Comparison of ENCODE assay signal across 8 cellular contexts in genomic region chr1:6962956-6963915, GRCh38.
A peak's percentile ranks its signal among the peaks of the same experiment; 100 is the strongest.
DNase-seq lines count a peak whose midpoint lies in the region; ATAC-seq, FAIRE-seq and TF ChIP-seq lines count a peak whose summit lies in the region.

No MANE protein-coding gene starts in this region.

- H3K9me3 ChIP-seq in GM23248 (ENCODE audit: low read depth) (no peaks in the 10 kb centered on the region), keratinocyte (ENCODE audit: control insufficient read depth, low read depth, low read length) (no peaks in the 10 kb centered on the region)

- peak; percentile 29 for DNase-seq in GM23248
- DNase-seq in OCI-M1 (lab: John Stamatoyannopoulos, UW), result peak; percentile 65
- DNase-seq in keratinocyte (ENCODE audit: low read depth, low spot score), result no peak
- DNase-seq in stimulated activated CD8-positive, alpha-beta memory T cell treated with anti-CD3 and anti-CD28 coated beads, Interleukin-15, amount 100 ng/mL, for 24 hours (ENCODE audit: low read depth), result peak; percentile 23
- DNase-seq in NCI-H1436 treated with DMSO at 0.1 percent for 48 hours (lab: John Stamatoyannopoulos, UW), result no peak

- H3K9ac ChIP-seq in GM23248 (no peak overlapping the region), keratinocyte (ENCODE audit: control insufficient read depth, extremely low read depth, insufficient read depth, low read length) (no peak overlapping the region)

- H3K4me1 Mint-ChIP-seq in activated naive CD8-positive, alpha-beta T cell (ENCODE audit: low read depth), result peaks cover 16% of the 10 kb centered on the region

- ATAC-seq in HG03439 (IDR thresholded peaks at IDR 0.05; ENCODE audit: unreplicated experiment) (no peak), HG02973 (IDR thresholded peaks at IDR 0.05; ENCODE audit: unreplicated experiment) (no peak)

- peak overlapping the region; percentile 82 for H3K4me3 Mint-ChIP-seq in activated naive CD8-positive, alpha-beta T cell

- H3K27ac ChIP-seq in GM23248 (no peak overlapping the region), keratinocyte (ENCODE audit: control insufficient read depth, insufficient read depth, low read length) (no peak overlapping the region)

- H2AFZ ChIP-seq in GM23248 (no peak overlapping the region), keratinocyte (ENCODE audit: control insufficient read depth, low read length) (peak overlapping the region; percentile 22)

- H3K9me1 ChIP-seq in keratinocyte (ENCODE audit: control insufficient read depth, extremely low read depth, insufficient read depth, low read length), result no peaks in the 10 kb centered on the region

- H3K4me3 ChIP-seq in GM23248 (no peak overlapping the region), keratinocyte (ENCODE audit: control insufficient read depth in 2 of 3, extremely low read depth in 1 of 3, insufficient read depth in 2 of 3, low read depth in 1 of 3, low read length in 3 of 3) (no peak overlapping the region)

- H3K36me3 ChIP-seq in GM23248 (ENCODE audit: low read depth) (no peaks in the 10 kb centered on the region), keratinocyte (ENCODE audit: control insufficient read depth in 2 of 2, extremely low read depth in 1 of 2, insufficient read depth in 2 of 2, low read length in 2 of 2) (no peaks in the 10 kb centered on the region)

- H3K27me3 ChIP-seq in GM23248 (replicated peaks; ENCODE audit: insufficient read depth) (peaks cover 9% of the 10 kb centered on the region), keratinocyte (ENCODE audit: control insufficient read depth, extremely low read depth, insufficient read depth, low read length) (peaks cover 47% of the 10 kb centered on the region)

- H3K79me2 ChIP-seq in GM23248 (ENCODE audit: insufficient read depth) (no peaks in the 10 kb centered on the region), keratinocyte (ENCODE audit: control insufficient read depth, insufficient read depth, low read length) (no peaks in the 10 kb centered on the region)

- 0 out of 2 replicates have a peak, but pooled peaks cover 7% of the 10 kb centered on the region for H3F3A ChIP-seq in GM23248 (ENCODE audit: insufficient read depth)

- H3K4me2 ChIP-seq in GM23248 (ENCODE audit: unreplicated experiment) (no peak overlapping the region), keratinocyte (ENCODE audit: control insufficient read depth, extremely low read depth, insufficient read depth, low read depth, low read length) (peak overlapping the region; percentile 51)

- peak in 2 of 3 experiments; percentile 14 to 46 for TF ChIP-seq CTCF in keratinocyte (optimal IDR thresholded peaks at IDR 0.05 in 1 of 3, IDR thresholded peaks at IDR 0.05 in 1 of 3, conservative IDR thresholded peaks at IDR 0.05 in 1 of 3; ENCODE audit: extremely low read depth in 1 of 3, insufficient read depth in 2 of 3, low read length in 3 of 3)

- no peak for FAIRE-seq in keratinocyte (lab: Jason Lieb, UNC)

- H3K9me2 ChIP-seq in GM23248 (ENCODE audit: insufficient read depth), result no peaks in the 10 kb centered on the region

- H3K9me3 Mint-ChIP-seq in activated naive CD8-positive, alpha-beta T cell (ENCODE audit: low read depth), result no peaks in the 10 kb centered on the region

- in situ Hi-C loops in GM23248 (cut with MboI), result no loop called here

- H3K27ac Mint-ChIP-seq in activated naive CD8-positive, alpha-beta T cell, result peak overlapping the region; percentile 72

- H3K4me1 ChIP-seq in GM23248 (ENCODE audit: insufficient read depth) (peaks cover 15% of the 10 kb centered on the region), keratinocyte (ENCODE audit: control insufficient read depth, extremely low read depth, insufficient read depth, low read length) (peaks cover 8% of the 10 kb centered on the region)

- WGBS in GM23248 (ENCODE audit: low coverage in 1 of 2, low lambda C conversion rate in 2 of 2, missing lambda C conversion rate in 2 of 2), 2 experiments, result 31 to 45% methylated on average over 27 to 41 of the region's 42 CpGs

- no peaks in the 10 kb centered on the region for H3K36me3 Mint-ChIP-seq in activated naive CD8-positive, alpha-beta T cell

- dilution Hi-C loops in keratinocyte (cut with MboI; ENCODE audit: extremely low pct_ligation_motif_present, low sequenced_read_pairs), result no loop called here

- H3K27me3 Mint-ChIP-seq in activated naive CD8-positive, alpha-beta T cell, result no peaks in the 10 kb centered on the region

- no peaks in the 10 kb centered on the region for H4K20me1 ChIP-seq in GM23248 (ENCODE audit: insufficient read depth)
- H4K20me1 ChIP-seq in keratinocyte (ENCODE audit: control insufficient read depth, extremely low read depth, insufficient read depth, low read length), result no peaks in the 10 kb centered on the region

Comparison
In these comparisons a context has a peak if more than half of its experiments do, and no peak if none do; other contexts are left out.
1. DNase-seq: peak in GM23248 (single experiment), OCI-M1 (single experiment) and stimulated activated CD8-positive, alpha-beta memory T cell treated with anti-CD3 and anti-CD28 coated beads, Interleukin-15, amount 100 ng/mL, for 24 hours (single experiment); none in keratinocyte (single experiment) and NCI-H1436 treated with DMSO at 0.1 percent for 48 hours (single experiment).